24 cellular contexts compared by ENCODE assay signal in the genomic region with DNA sequence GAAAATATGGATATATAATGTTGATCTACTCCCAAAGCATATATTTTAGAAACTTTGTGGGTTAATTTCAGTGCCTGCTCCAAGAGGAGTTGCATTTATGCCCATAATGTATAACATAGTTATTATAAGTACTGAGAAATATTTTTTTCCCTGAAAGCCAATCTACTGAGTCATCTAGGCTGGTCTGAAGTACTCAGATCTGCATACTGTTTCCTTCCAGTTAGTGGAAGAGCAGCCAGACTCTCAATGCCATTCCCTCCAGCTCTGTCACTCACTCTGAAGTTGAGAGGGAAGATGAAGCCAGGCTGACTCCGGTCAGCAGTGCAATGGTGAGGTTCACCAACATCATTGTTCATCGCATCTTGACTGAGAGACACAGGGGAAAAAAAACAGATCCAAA.
A peak's percentile ranks its signal among the peaks of the same experiment; 100 is the strongest.
DNase-seq lines count a peak whose midpoint lies in the region; ATAC-seq and TF ChIP-seq lines count a peak whose summit lies in the region.
"Had no signal": no experiment of that assay in that cellular context is flagged by ENCODE, and none has a peak within 500 bp of the region (broad histone marks: within the 10 kb centered on the region; RNA-seq: fewer than 3 reads in every experiment).

No MANE protein-coding gene starts in this region.

- DNase-seq in HT1080 (ENCODE audit: low read depth) (peak; percentile 66), astrocyte of the cerebellum (ENCODE audit: low read depth) (peak; percentile 11), iris pigment epithelial cell (ENCODE audit: low read depth) (peak; percentile 13), stromal cell of bone marrow (ENCODE audit: low read depth) (peak; percentile 22), GM13977 (ENCODE audit: low spot score) (no peak)
- DNase-seq: activated CD4-positive, alpha-beta T cell treated with anti-CD3 and anti-CD28 coated beads for 1 hour; activated naive CD4-positive, alpha-beta T cell treated with anti-CD3 and anti-CD28 coated beads, Interleukin-2, amount 10 ng/mL, durations not matched to agents 7 days and 5 days; activated T-cell treated with anti-CD3 and anti-CD28 coated beads, Interleukin-2, amount 50 U/mL, for 72 hours; anterior cingulate cortex; DMS 273 treated with DMSO at 0.1 percent for 48 hours; effector memory CD8-positive, alpha-beta T cell; glutamatergic neuron; KG1; left cardiac atrium; natural killer cell; NCI-H1048; NCI-H187 treated with DMSO at 0.1 percent for 48 hours; right lobe of liver; substantia nigra; T-cell had no signal

- TF ChIP-seq CTCF in astrocyte of the cerebellum (IDR thresholded peaks at IDR 0.05; ENCODE audit: low read depth, low read length, missing control alignments) (no peak), GM13977 (IDR thresholded peaks at IDR 0.05; ENCODE audit: extremely low read depth, insufficient read depth, missing control alignments) (no peak)

- ATAC-seq in HG03378 (IDR thresholded peaks at IDR 0.05; ENCODE audit: unreplicated experiment) (no peak), GM19455 (IDR thresholded peaks at IDR 0.05; ENCODE audit: unreplicated experiment) (no peak)
- ATAC-seq: activated T-cell treated with anti-CD3 and anti-CD28 coated beads, Interleukin-2, amount 50 U/mL, for 72 hours; effector memory CD8-positive, alpha-beta T cell; HCT116; left cardiac atrium; natural killer cell; right lobe of liver; T-cell had no signal

- H3K4me3 ChIP-seq in astrocyte of the cerebellum (ENCODE audit: low read depth, low read length) = no peak overlapping the region
- H3K4me3 ChIP-seq: esophagus muscularis mucosa, right lobe of liver had no signal

- in situ Hi-C loops in astrocyte of the cerebellum (cut with HindIII; ENCODE audit: low sequenced_read_pairs) = no loop called here
- in situ Hi-C loops in GM13977 (cut with MboI; ENCODE audit: low pct_unique_long_range_greater_than_20kb, low sequenced_read_pairs, unreplicated experiment) = no loop called here
